In the genomic region with DNA sequence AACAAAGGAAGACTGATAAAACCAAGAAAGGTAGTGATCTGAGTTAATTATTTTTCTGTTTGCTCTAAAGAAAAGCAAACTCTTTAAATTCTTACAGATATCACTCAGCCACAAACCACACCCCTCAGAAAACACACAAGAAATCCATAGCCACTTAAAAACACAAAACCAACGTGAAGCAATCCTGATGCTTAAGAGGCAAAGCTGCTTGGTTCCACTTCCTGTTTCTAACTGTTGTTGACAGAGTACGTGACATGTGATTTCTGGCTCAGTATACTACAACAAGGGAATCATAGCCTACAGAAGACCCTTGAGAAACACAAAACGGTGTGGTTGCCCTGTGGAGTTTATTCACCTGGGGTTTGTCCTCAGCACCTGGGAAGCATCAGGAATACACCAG, we compare ENCODE assay signal across 9 cellular contexts.
DNase-seq lines count a peak whose midpoint lies in the region; ATAC-seq and TF ChIP-seq lines count a peak whose summit lies in the region.
"Had no signal": no experiment of that assay in that cellular context is flagged by ENCODE, and none has a peak within 500 bp of the region (broad histone marks: within the 10 kb centered on the region; RNA-seq: fewer than 3 reads in every experiment).

No MANE protein-coding gene starts in this region.

- no peak overlapping the region for H3K4me3 ChIP-seq in colonic mucosa
- H3K4me3 ChIP-seq: heart left ventricle had no signal

- no peaks in the 10 kb centered on the region for H3K27me3 ChIP-seq in colonic mucosa
- H3K27me3 ChIP-seq: heart left ventricle had no signal

- H3K27ac ChIP-seq in colonic mucosa = no peak overlapping the region

- no peak overlapping the region for H3K9ac ChIP-seq in colonic mucosa (ENCODE audit: low read depth in 2 of 2, low read length in 2 of 2)

- ATAC-seq in HG02938 (IDR thresholded peaks at IDR 0.05; ENCODE audit: unreplicated experiment) = peak; percentile 78
- ATAC-seq in activated CD4-positive, CD25-positive, alpha-beta regulatory T cell treated with anti-CD3 and anti-CD28 coated beads, Interleukin-2, amount 50 U/mL, for 24 hours = no peak

- no peaks in the 10 kb centered on the region for H3K9me3 ChIP-seq in colonic mucosa

- intact Hi-C loops in colonic mucosa (cut with DNase I) = no loop called here

- H3K4me1 ChIP-seq in colonic mucosa = no peaks in the 10 kb centered on the region

- DNase-seq in NCI-H1436 treated with DMSO at 0.1 percent for 48 hours (lab: John Stamatoyannopoulos, UW) (peak; percentile 50), NCI-H1436 (lab: John Stamatoyannopoulos, UW) (no peak), NCI-H510A treated with DMSO at 0.1 percent for 48 hours (lab: John Stamatoyannopoulos, UW) (peak; percentile 70), fibroblast of gingiva (ENCODE audit: low read depth) (peak; percentile 55), colonic mucosa (no peak), 8988T (no peak)
- DNase-seq: heart left ventricle had no signal

- no peak for TF ChIP-seq CTCF in colonic mucosa (IDR thresholded peaks at IDR 0.05)

- H3K36me3 ChIP-seq in colonic mucosa = no peaks in the 10 kb centered on the region
- H3K36me3 ChIP-seq: heart left ventricle had no signal

Comparison
In these comparisons a context has a peak if more than half of its experiments do, and no peak if none do; other contexts are left out.
1. DNase-seq: peak in NCI-H1436 treated with DMSO at 0.1 percent for 48 hours (single experiment), NCI-H510A treated with DMSO at 0.1 percent for 48 hours (single experiment) and fibroblast of gingiva (single experiment); none in NCI-H1436 (single experiment), colonic mucosa (single experiment) and 8988T (single experiment).